Comparison of ENCODE assay signal across 11 cellular contexts in the genomic region with DNA sequence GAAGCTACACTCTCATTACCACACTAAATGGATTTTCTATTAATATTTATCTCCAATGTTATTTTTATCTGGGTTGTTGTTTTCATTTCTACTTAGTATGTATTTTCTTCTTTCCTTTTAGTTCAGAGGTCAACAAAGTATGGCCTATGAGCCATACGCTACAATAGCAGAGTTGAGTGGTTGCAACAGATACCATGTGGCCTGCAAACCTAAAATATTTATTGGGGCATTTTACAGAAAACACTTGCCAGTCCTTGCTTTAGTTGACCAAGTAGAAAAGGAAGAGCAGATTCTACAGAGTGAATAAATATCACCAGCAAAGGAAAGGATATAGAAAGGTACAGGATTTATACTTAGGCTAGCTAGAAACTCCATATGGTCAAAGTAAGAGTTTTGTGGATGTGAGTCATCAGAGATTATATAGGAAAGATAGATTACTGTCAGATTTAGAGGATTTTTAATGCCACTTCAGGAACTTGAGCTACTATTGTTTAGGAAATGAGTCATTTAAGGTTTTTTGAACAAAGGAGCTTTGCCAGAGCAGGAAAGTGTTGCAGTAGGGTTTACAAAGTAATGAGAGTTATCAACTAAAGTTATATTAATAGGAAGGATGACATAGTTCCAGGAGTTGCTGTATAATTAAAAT.
A peak's percentile ranks its signal among the peaks of the same experiment; 100 is the strongest.
DNase-seq lines count a peak whose midpoint lies in the region; ATAC-seq, FAIRE-seq and TF ChIP-seq lines count a peak whose summit lies in the region.
"Had no signal": no experiment of that assay in that cellular context is flagged by ENCODE, and none has a peak within 500 bp of the region (broad histone marks: within the 10 kb centered on the region; RNA-seq: fewer than 3 reads in every experiment).

No MANE protein-coding gene starts in this region.

- H3K4me3 ChIP-seq in A549 (no peak overlapping the region), SJCRH30 (no peak overlapping the region)
- H3K4me3 ChIP-seq: hepatocyte, prostate gland had no signal

- H3K4me2 ChIP-seq in A549, result no peak overlapping the region; the same call in 2 of the 3 replicates
- H3K4me2 ChIP-seq: hepatocyte had no signal

- H3K9me3 ChIP-seq in A549 (no peaks in the 10 kb centered on the region), SJCRH30 (replicated peaks) (no peaks in the 10 kb centered on the region; the same call in 1 of the 2 replicates)
- H3K9me3 ChIP-seq: prostate gland had no signal

- H3K4me1 ChIP-seq in A549, result peaks cover 10% of the 10 kb centered on the region
- peaks cover 11% of the 10 kb centered on the region for H3K4me1 ChIP-seq in SJCRH30
- H3K4me1 ChIP-seq: prostate gland had no signal

- ATAC-seq in A549, result no peak
- ATAC-seq in activated CD4-positive, CD25-positive, alpha-beta regulatory T cell treated with anti-CD3 and anti-CD28 coated beads, Interleukin-2, amount 50 U/mL, for 24 hours, result no peak
- no peak for ATAC-seq in GM19023 (IDR thresholded peaks at IDR 0.05; ENCODE audit: unreplicated experiment)
- ATAC-seq: stimulated activated naive B cell treated with anti-CD40 and anti-IgM and Interleukin-4, amounts not matched to agents 10 μg/mL and 1 μg/mL and 100 μg/mL, for 72 hours had no signal

- TF ChIP-seq POLR2A in A549 (IDR thresholded peaks at IDR 0.05; ENCODE audit: low read length), result no peak
- no peak for TF ChIP-seq POLR2A in H54 (IDR thresholded peaks at IDR 0.05; ENCODE audit: low read depth, low read length)

- no peak for TF ChIP-seq EP300 in A549 (IDR thresholded peaks at IDR 0.05)

- no peak for TF ChIP-seq RAD21 in A549 (conservative IDR thresholded peaks at IDR 0.05 in 1 of 2, IDR thresholded peaks at IDR 0.05 in 1 of 2)

- DNase-seq in A549 (ENCODE audit: low read depth in 1 of 2, low spot score in 1 of 2), result no peak
- no peak for DNase-seq in H54 (ENCODE audit: insufficient read length, low spot score)
- DNase-seq in SJCRH30, result peak in 1 of 2 experiments; percentile 46
- DNase-seq in fibroblast of gingiva (ENCODE audit: low read depth), result peak; percentile 66
- no peak for DNase-seq in midbrain (lab: John Stamatoyannopoulos, UW)
- no peak for DNase-seq in DMS 273 treated with DMSO at 0.1 percent for 48 hours (lab: John Stamatoyannopoulos, UW)
- DNase-seq: stimulated activated naive B cell treated with anti-CD40 and anti-IgM and Interleukin-4, amounts not matched to agents 10 μg/mL and 1 μg/mL and 100 μg/mL, for 72 hours had no signal

- CTCF ChIA-PET in A549 (lab: Yijun Ruan, JAX), result no interaction called here

- no peak overlapping the region for H3K27ac ChIP-seq in A549
- H3K27ac ChIP-seq in SJCRH30, result peak overlapping the region; percentile 1; the same call in 1 of the 2 replicates
- H3K27ac ChIP-seq: hepatocyte, prostate gland had no signal

- POLR2A ChIA-PET in A549 (lab: Yijun Ruan, JAX), result no interaction called here

- H3K36me3 ChIP-seq in SJCRH30, result 0 out of 2 replicates have a peak, but pooled peaks cover 2% of the 10 kb centered on the region
- H3K36me3 ChIP-seq: prostate gland had no signal

- WGBS in A549 (ENCODE audit: missing lambda C conversion rate), result 98% methylated on average over 1 of the region's 1 CpG

- peak; percentile 70 for FAIRE-seq in A549 (lab: Jason Lieb, UNC)
- FAIRE-seq in H54 (lab: Jason Lieb, UNC), result peak; percentile 98

- no peak for TF ChIP-seq CTCF in A549 (IDR thresholded peaks at IDR 0.05)

- no peaks in the 10 kb centered on the region for H3K27me3 ChIP-seq in SJCRH30
- H3K27me3 ChIP-seq: hepatocyte had no signal

TF ChIP-seq in A549, 52 proteins besides CTCF, POLR2A, EP300 and RAD21:
- TF ChIP-seq SMC3 (IDR thresholded peaks at IDR 0.05) (no peak), CHD2 (IDR thresholded peaks at IDR 0.05; ENCODE audit: low read length, partially characterized antibody) (no peak), ZC3H11A (IDR thresholded peaks at IDR 0.05) (no peak)
